In the genomic region with DNA sequence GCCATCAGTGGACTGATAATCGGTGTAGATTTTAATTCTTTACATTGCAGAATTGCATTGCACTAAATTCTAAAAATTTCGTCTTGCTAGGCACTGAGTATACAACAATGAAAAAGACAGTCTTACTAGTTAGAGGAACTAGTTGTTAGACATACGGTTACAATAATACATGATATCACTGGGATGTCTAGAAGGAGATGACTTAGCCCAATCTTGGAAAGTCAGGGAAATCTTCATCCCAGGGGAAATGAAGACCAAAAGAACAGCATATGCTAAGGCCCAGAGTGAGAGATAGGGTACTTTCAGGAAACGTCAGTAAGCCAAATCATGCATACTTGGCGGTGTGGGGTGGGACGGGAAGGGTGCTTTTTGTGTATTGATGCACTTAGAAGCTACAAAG, we compare ENCODE assay signal across 9 cellular contexts.
DNase-seq lines count a peak whose midpoint lies in the region; ATAC-seq and TF ChIP-seq lines count a peak whose summit lies in the region.
"Had no signal": no experiment of that assay in that cellular context is flagged by ENCODE, and none has a peak within 500 bp of the region (broad histone marks: within the 10 kb centered on the region; RNA-seq: fewer than 3 reads in every experiment).

No MANE protein-coding gene starts in this region.

- H3K36me3 ChIP-seq in ACC112 (ENCODE audit: insufficient read depth, low read length) (no peaks in the 10 kb centered on the region), mucosa of rectum (ENCODE audit: control insufficient read depth in 2 of 2, insufficient read depth in 2 of 2, low read length in 2 of 2) (no peaks in the 10 kb centered on the region)

- H3K27ac ChIP-seq in ACC112 (ENCODE audit: low read depth, low read length) (peak overlapping the region; percentile 92), mucosa of rectum (ENCODE audit: low read depth in 2 of 2, low read length in 2 of 2) (peak overlapping the region in 1 of 2 donors; percentile 99)

- in situ Hi-C loops in astrocyte of the spinal cord (cut with HindIII; ENCODE audit: low sequenced_read_pairs) = no loop called here

- DNase-seq in HFF-Myc (ENCODE audit: extremely low read depth, low read depth) (no peak), astrocyte of the spinal cord (ENCODE audit: low read depth, low spot score) (no peak)
- no peak for DNase-seq in activated naive CD4-positive, alpha-beta T cell treated with anti-CD3 and anti-CD28 coated beads, Interleukin-2, amount 50 U/mL, for 16 hours
- DNase-seq: NCI-H748 treated with DMSO at 0.1 percent for 48 hours had no signal

- no peaks in the 10 kb centered on the region for H3K9me3 ChIP-seq in mucosa of rectum (ENCODE audit: control insufficient read depth in 2 of 2, low read length in 2 of 2)

- ATAC-seq in HG02852 (IDR thresholded peaks at IDR 0.05; ENCODE audit: unreplicated experiment) (no peak), GM21619 (IDR thresholded peaks at IDR 0.05; ENCODE audit: unreplicated experiment) (no peak), HG03025 (IDR thresholded peaks at IDR 0.05; ENCODE audit: low FRiP score, unreplicated experiment) (no peak)

- no peak for TF ChIP-seq CTCF in HFF-Myc (IDR thresholded peaks at IDR 0.05; ENCODE audit: low read depth, low read length, missing control alignments)
- no peak for TF ChIP-seq CTCF in astrocyte of the spinal cord (IDR thresholded peaks at IDR 0.05; ENCODE audit: low read depth, low read length)

- H3K79me2 ChIP-seq in ACC112 (ENCODE audit: control insufficient read depth, insufficient read depth, low read length, unreplicated experiment) = peaks cover 66% of the 10 kb centered on the region

- H3K27me3 ChIP-seq in ACC112 (ENCODE audit: insufficient read depth, low read length) (no peaks in the 10 kb centered on the region), mucosa of rectum (ENCODE audit: control insufficient read depth in 2 of 2, insufficient read depth in 2 of 2, low read length in 2 of 2) (no peaks in the 10 kb centered on the region)

- peaks cover 18% of the 10 kb centered on the region for H3K4me1 ChIP-seq in ACC112 (ENCODE audit: control insufficient read depth, insufficient read depth, low read length, unreplicated experiment)
- H3K4me1 ChIP-seq in mucosa of rectum (ENCODE audit: control insufficient read depth in 2 of 2, insufficient read depth in 2 of 2, low read length in 2 of 2) = peaks cover 23 to 25% of the 10 kb centered on the region in 2 donors

- peak overlapping the region; percentile 83 for H2AFZ ChIP-seq in ACC112 (ENCODE audit: low read length, unreplicated experiment)

- H3K9ac ChIP-seq in mucosa of rectum (ENCODE audit: low read depth in 1 of 2, low read length in 2 of 2) = peak overlapping the region; percentile 29 to 94

- H3K4me3 ChIP-seq in ACC112 (ENCODE audit: low read depth, low read length) = peak overlapping the region; percentile 85
- peak overlapping the region; percentile 88 for H3K4me3 ChIP-seq in HFF-Myc (replicated peaks; ENCODE audit: low read depth, low read length)
- peak overlapping the region; percentile 69 for H3K4me3 ChIP-seq in astrocyte of the spinal cord (ENCODE audit: low read depth, low read length)
- H3K4me3 ChIP-seq in mucosa of rectum (ENCODE audit: low read length in 2 of 2) = peak overlapping the region; percentile 85 to 89
